Comparison of ENCODE assay signal across 15 cellular contexts in the genomic region with DNA sequence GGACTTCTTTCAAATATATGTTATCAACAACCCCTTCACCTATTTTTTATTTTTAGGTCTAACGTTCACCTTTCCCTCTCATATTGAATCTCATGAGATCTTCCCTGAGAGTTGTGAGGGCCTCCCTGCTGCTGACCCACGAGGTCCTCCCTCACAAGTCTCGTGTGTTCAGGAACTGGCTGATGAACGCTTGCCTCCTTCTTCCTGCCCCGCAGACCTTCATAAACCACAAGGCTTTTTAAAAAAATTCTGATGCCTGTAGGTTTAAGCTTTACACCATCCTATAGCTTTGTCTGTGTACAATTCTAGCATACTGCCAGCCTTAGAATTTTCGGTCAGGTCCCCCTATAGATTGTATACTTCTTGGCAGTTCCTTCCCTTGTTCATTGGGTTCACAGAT. TPM values are rescaled to one million over a fixed set of nuclear protein-coding genes. Genes with fewer than 3 reads are reported as not detected.
DNase-seq lines count a peak whose midpoint lies in the region; ATAC-seq and TF ChIP-seq lines count a peak whose summit lies in the region.
"Had no signal": no experiment of that assay in that cellular context is flagged by ENCODE, and none has a peak within 500 bp of the region (broad histone marks: within the 10 kb centered on the region; RNA-seq: fewer than 3 reads in every experiment).

No MANE protein-coding gene starts in this region.

- no peaks in the 10 kb centered on the region for H3K27me3 ChIP-seq in CD4-positive, alpha-beta T cell (ENCODE audit: control insufficient read depth, insufficient read depth, low read length)
- H3K27me3 ChIP-seq: right lobe of liver had no signal

- H3K27ac Mint-ChIP-seq in CD4-positive, alpha-beta T cell: peak overlapping the region; percentile 85
- peak overlapping the region; percentile 34 to 87 for H3K27ac Mint-ChIP-seq in activated naive CD4-positive, alpha-beta T cell treated with anti-CD3 and anti-CD28 coated beads, Interleukin-2, amount 50 U/mL, for 72 hours
- peak overlapping the region; percentile 93 to 96 for H3K27ac Mint-ChIP-seq in natural killer cell

- DNase-seq in CD4-positive, alpha-beta T cell: peak in 1 of 10 experiments; percentile 5
- DNase-seq in KBM-7 (peak; percentile 49), natural killer cell (no peak), RPMI8226 (no peak), NCI-H748 treated with DMSO at 0.1 percent for 48 hours (lab: John Stamatoyannopoulos, UW) (no peak), LoVo (ENCODE audit: low spot score) (no peak)
- no peak for DNase-seq in activated naive CD4-positive, alpha-beta T cell treated with anti-CD3 and anti-CD28 coated beads, Interleukin-2, amount 50 U/mL, for 72 hours (ENCODE audit: low spot score in 2 of 2)
- DNase-seq: activated CD4-positive, CD25-positive, alpha-beta regulatory T cell; cortex of kidney; HCEC 1CT; NCI-H1436; right lobe of liver; SIG-M5 had no signal

- TF ChIP-seq CTCF in CD4-positive, alpha-beta T cell (IDR thresholded peaks at IDR 0.05): no peak
- no peak for TF ChIP-seq CTCF in natural killer cell (IDR thresholded peaks at IDR 0.05)

- peak overlapping the region; percentile 61 for H3K27ac ChIP-seq in CD4-positive, alpha-beta T cell (ENCODE audit: low read depth, low read length)
- H3K27ac ChIP-seq: C4-2B had no signal

- POLR2A ChIA-PET in CD4-positive, alpha-beta T cell (lab: Charles Lee): interaction anchor here (1.2 to 2.5 kb wide), 6 partner anchors 10 to 802 kb away, joined by 3 to 12 read pairs (median 6); a partner anchor contains a TSS

- peak; percentile 9 for ATAC-seq in CD4-positive, alpha-beta T cell (ENCODE audit: poor library complexity)
- no peak for ATAC-seq in activated naive CD4-positive, alpha-beta T cell treated with anti-CD3 and anti-CD28 coated beads, Interleukin-2, amount 50 U/mL, for 72 hours
- ATAC-seq in natural killer cell (peak in 2 of 3 donors; percentile 29 to 54), HG03520 (IDR thresholded peaks at IDR 0.05; ENCODE audit: unreplicated experiment) (no peak)

- H3K36me3 Mint-ChIP-seq in CD4-positive, alpha-beta T cell (ENCODE audit: low read depth): no peaks in the 10 kb centered on the region
- peaks cover 18 to 35% of the 10 kb centered on the region in 2 donors for H3K36me3 Mint-ChIP-seq in activated naive CD4-positive, alpha-beta T cell treated with anti-CD3 and anti-CD28 coated beads, Interleukin-2, amount 50 U/mL, for 72 hours
- peaks cover 16% of the 10 kb centered on the region for H3K36me3 Mint-ChIP-seq in natural killer cell

- H3K4me1 Mint-ChIP-seq in CD4-positive, alpha-beta T cell (ENCODE audit: low read depth): peaks cover 85% of the 10 kb centered on the region
- peaks cover 93 to 98% of the 10 kb centered on the region in 2 donors for H3K4me1 Mint-ChIP-seq in natural killer cell

- no peaks in the 10 kb centered on the region for H3K27me3 Mint-ChIP-seq in CD4-positive, alpha-beta T cell
- H3K27me3 Mint-ChIP-seq in natural killer cell (ENCODE audit: low read depth in 2 of 2): no peaks in the 10 kb centered on the region

- CTCF ChIA-PET in CD4-positive, alpha-beta T cell (lab: Charles Lee): no interaction called here

- intact Hi-C loops in CD4-positive, alpha-beta T cell (cut with DNase I, micrococcal nuclease): loop anchor here in 1 of 2 experiments (2.0 kb wide), 1 partner anchor 49 kb away; no protein-coding TSS in a partner anchor
- intact Hi-C loops in natural killer cell (cut with micrococcal nuclease): loop anchor here (2.0 to 5.0 kb wide), 5 partner anchors 47 to 132 kb away; no protein-coding TSS in a partner anchor

- H3K4me3 Mint-ChIP-seq in CD4-positive, alpha-beta T cell: peak overlapping the region; percentile 53
- peak overlapping the region; percentile 84 for H3K4me3 Mint-ChIP-seq in natural killer cell

- in situ Hi-C loops in KBM-7 (cut with MboI; ENCODE audit: low pct_unique_long_range_greater_than_20kb, low sequenced_read_pairs): no loop called here

- no peaks in the 10 kb centered on the region for H3K9me3 Mint-ChIP-seq in CD4-positive, alpha-beta T cell
- H3K9me3 Mint-ChIP-seq in activated naive CD4-positive, alpha-beta T cell treated with anti-CD3 and anti-CD28 coated beads, Interleukin-2, amount 50 U/mL, for 72 hours: peaks cover 5 to 31% of the 10 kb centered on the region in 2 donors
- peaks cover 0 to 2% of the 10 kb centered on the region in 2 donors for H3K9me3 Mint-ChIP-seq in natural killer cell

- H3K9me3 ChIP-seq in CD4-positive, alpha-beta T cell (ENCODE audit: control insufficient read depth, low read length): no peaks in the 10 kb centered on the region
- H3K9me3 ChIP-seq: right lobe of liver had no signal

RNA-seq across cellular contexts. Expression of a gene that starts 50.5 kb away (rescaled TPM):
- total RNA-seq in CD4-positive, alpha-beta T cell: 1 to 10 TPM; 2.0 TPM
- total RNA-seq in activated naive CD4-positive, alpha-beta T cell treated with anti-CD3 and anti-CD28 coated beads, Interleukin-2, amount 50 U/mL, for 72 hours: 1 to 10 TPM; 1.9 to 8.0 TPM
- 100 to 1,000 TPM in 1 of 3 donors, 10 to 100 TPM in 2; 74.6 to 113 (median 95.4) TPM for total RNA-seq in natural killer cell

Comparison
In these comparisons a context has a peak if more than half of its experiments do, and no peak if none do; other contexts are left out.
1. ATAC-seq: peak in CD4-positive, alpha-beta T cell (single experiment) and natural killer cell (2 of 3); none in activated naive CD4-positive, alpha-beta T cell treated with anti-CD3 and anti-CD28 coated beads, Interleukin-2, amount 50 U/mL, for 72 hours (0 of 2) and HG03520 (single experiment).
2. RNA of a gene that starts 50.5 kb away (total RNA-seq): 74.6 to 113 TPM in natural killer cell; 1.9 to 8.0 TPM in activated naive CD4-positive, alpha-beta T cell treated with anti-CD3 and anti-CD28 coated beads, Interleukin-2, amount 50 U/mL, for 72 hours and 2.0 TPM in CD4-positive, alpha-beta T cell; every median in the first group is over 4 times any median in the second.
3. Peak in every context shown above with its lines, with median percentiles within 50 percentile points of each other: H3K27ac Mint-ChIP-seq.